Comparison of ENCODE assay signal across 8 cellular contexts in the genomic region with DNA sequence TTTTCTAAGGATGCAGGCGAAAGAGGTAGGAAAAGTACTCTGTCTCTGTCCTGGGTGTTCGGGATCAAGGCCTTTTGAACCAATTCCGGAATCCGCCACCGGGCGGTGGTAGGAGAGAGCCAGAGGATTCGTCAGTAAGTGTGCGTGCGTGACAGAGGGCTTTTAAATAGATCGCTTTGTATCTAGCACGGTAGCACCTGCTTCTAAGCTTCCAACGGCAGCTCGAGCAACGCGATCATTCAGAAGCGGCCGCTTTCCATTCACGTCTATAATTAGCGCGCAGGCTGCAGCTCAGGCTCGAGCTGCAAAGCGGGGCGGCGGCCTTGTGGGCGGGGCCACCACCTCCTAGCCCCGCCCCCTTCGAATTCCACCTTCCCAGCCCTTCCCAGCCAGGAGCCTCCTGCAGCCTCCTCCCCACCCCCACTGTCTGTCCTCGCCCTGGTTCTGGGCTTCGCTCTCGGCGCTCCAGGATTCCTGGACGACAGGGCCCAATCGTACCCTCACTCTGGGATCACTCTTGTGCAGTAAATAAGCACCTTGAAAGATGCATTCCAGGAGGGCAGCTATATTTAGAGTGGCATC.
DNase-seq lines count a peak whose midpoint lies in the region; ATAC-seq and TF ChIP-seq lines count a peak whose summit lies in the region.

No MANE protein-coding gene starts in this region.

- H3K9ac ChIP-seq in mucosa of rectum (ENCODE audit: low read depth in 1 of 2, low read length in 2 of 2) = peak overlapping the region; percentile 63

- H3K9me3 ChIP-seq in mucosa of rectum (ENCODE audit: control insufficient read depth in 2 of 2, low read length in 2 of 2) (no peaks in the 10 kb centered on the region), upper lobe of right lung (no peaks in the 10 kb centered on the region)

- intact Hi-C loops in upper lobe of right lung (cut with DNase I) = no loop called here

- no peaks in the 10 kb centered on the region for H3K27me3 ChIP-seq in mucosa of rectum (ENCODE audit: control insufficient read depth in 2 of 2, insufficient read depth in 2 of 2, low read length in 2 of 2)
- no peaks in the 10 kb centered on the region for H3K27me3 ChIP-seq in upper lobe of right lung

- H3K4me1 ChIP-seq in mucosa of rectum (ENCODE audit: control insufficient read depth in 2 of 2, insufficient read depth in 2 of 2, low read length in 2 of 2) (peaks cover 23 to 26% of the 10 kb centered on the region in 2 donors), upper lobe of right lung (peaks cover 53% of the 10 kb centered on the region)

- TF ChIP-seq CTCF in fibroblast of mammary gland (conservative IDR thresholded peaks at IDR 0.05; ENCODE audit: control insufficient read depth, insufficient read depth, low read depth, low read length) = peak; percentile 50
- TF ChIP-seq CTCF in upper lobe of right lung (IDR thresholded peaks at IDR 0.05) = peak; percentile 35

- H3K27ac ChIP-seq in mucosa of rectum (ENCODE audit: low read depth in 2 of 2, low read length in 2 of 2) (peak overlapping the region; percentile 77 to 83), upper lobe of right lung (peak overlapping the region; percentile 97)

- H3K4me3 ChIP-seq in fibroblast of mammary gland (ENCODE audit: control insufficient read depth, low read depth, low read length) = peak overlapping the region; percentile 52
- H3K4me3 ChIP-seq in mucosa of rectum (ENCODE audit: low read length in 2 of 2) = peak overlapping the region; percentile 60 to 71
- peak overlapping the region; percentile 53 for H3K4me3 ChIP-seq in upper lobe of right lung

- no peaks in the 10 kb centered on the region for H3K36me3 ChIP-seq in mucosa of rectum (ENCODE audit: control insufficient read depth in 2 of 2, insufficient read depth in 2 of 2, low read length in 2 of 2)
- no peaks in the 10 kb centered on the region for H3K36me3 ChIP-seq in upper lobe of right lung

- DNase-seq in DMS53 treated with DMSO at 0.1 percent for 48 hours (lab: John Stamatoyannopoulos, UW; ENCODE audit: unreplicated experiment) (peak; percentile 72), NCI-H1105 treated with DMSO at 0.1 percent for 48 hours (lab: John Stamatoyannopoulos, UW) (peak; percentile 100), fibroblast of mammary gland (ENCODE audit: low read depth) (peak; percentile 83), upper lobe of right lung (peak; percentile 93), GDM1 (lab: John Stamatoyannopoulos, UW) (no peak)

- ATAC-seq in SK-N-SH treated with all-trans-retinoic acid at 6 μM for 48 hours (peak; percentile 75), upper lobe of right lung (peak; percentile 90), GM19328 (IDR thresholded peaks at IDR 0.05; ENCODE audit: unreplicated experiment) (no peak)

TF ChIP-seq in SK-N-SH treated with all-trans-retinoic acid at 6 μM for 48 hours, 23 proteins besides CTCF, POLR2A, EP300 and RAD21:
- TF ChIP-seq ZNF70 (CRISPR knock-in tag; IDR thresholded peaks at IDR 0.05) = no peak
- TF ChIP-seq TOX (CRISPR knock-in tag; IDR thresholded peaks at IDR 0.05; ENCODE audit: borderline replicate concordance) = no peak
- TF ChIP-seq PPARA (CRISPR knock-in tag; IDR thresholded peaks at IDR 0.05; ENCODE audit: borderline replicate concordance) = no peak
- TF ChIP-seq RARB (CRISPR knock-in tag; IDR thresholded peaks at IDR 0.05) = no peak
- TF ChIP-seq ZNF8 (CRISPR knock-in tag; IDR thresholded peaks at IDR 0.05) = no peak
- no peak for TF ChIP-seq GLIS3 (CRISPR knock-in tag; IDR thresholded peaks at IDR 0.05)
- TF ChIP-seq ZNF565 (CRISPR knock-in tag; conservative IDR thresholded peaks at IDR 0.05; ENCODE audit: low read depth) = no peak
- TF ChIP-seq, protein P1, sequence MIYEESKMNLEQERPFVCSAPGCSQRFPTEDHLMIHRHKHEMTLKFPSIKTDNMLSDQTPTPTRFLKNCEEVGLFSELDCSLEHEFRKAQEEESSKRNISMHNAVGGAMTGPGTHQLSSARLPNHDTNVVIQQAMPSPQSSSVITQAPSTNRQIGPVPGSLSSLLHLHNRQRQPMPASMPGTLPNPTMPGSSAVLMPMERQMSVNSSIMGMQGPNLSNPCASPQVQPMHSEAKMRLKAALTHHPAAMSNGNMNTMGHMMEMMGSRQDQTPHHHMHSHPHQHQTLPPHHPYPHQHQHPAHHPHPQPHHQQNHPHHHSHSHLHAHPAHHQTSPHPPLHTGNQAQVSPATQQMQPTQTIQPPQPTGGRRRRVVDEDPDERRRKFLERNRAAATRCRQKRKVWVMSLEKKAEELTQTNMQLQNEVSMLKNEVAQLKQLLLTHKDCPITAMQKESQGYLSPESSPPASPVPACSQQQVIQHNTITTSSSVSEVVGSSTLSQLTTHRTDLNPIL (CRISPR knock-in tag; IDR thresholded peaks at IDR 0.05; ENCODE audit: low read depth) = no peak
- TF ChIP-seq, protein P2, sequence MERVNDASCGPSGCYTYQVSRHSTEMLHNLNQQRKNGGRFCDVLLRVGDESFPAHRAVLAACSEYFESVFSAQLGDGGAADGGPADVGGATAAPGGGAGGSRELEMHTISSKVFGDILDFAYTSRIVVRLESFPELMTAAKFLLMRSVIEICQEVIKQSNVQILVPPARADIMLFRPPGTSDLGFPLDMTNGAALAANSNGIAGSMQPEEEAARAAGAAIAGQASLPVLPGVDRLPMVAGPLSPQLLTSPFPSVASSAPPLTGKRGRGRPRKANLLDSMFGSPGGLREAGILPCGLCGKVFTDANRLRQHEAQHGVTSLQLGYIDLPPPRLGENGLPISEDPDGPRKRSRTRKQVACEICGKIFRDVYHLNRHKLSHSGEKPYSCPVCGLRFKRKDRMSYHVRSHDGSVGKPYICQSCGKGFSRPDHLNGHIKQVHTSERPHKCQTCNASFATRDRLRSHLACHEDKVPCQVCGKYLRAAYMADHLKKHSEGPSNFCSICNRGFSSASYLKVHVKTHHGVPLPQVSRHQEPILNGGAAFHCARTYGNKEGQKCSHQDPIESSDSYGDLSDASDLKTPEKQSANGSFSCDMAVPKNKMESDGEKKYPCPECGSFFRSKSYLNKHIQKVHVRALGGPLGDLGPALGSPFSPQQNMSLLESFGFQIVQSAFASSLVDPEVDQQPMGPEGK (CRISPR knock-in tag; IDR thresholded peaks at IDR 0.05; ENCODE audit: borderline replicate concordance) = no peak
- no peak for TF ChIP-seq CSDC2 (CRISPR knock-in tag; IDR thresholded peaks at IDR 0.05)
- no peak for TF ChIP-seq ISL1 (CRISPR knock-in tag; IDR thresholded peaks at IDR 0.05)
- no peak for TF ChIP-seq ZFP30 (CRISPR knock-in tag; IDR thresholded peaks at IDR 0.05)
- TF ChIP-seq, protein P3, sequence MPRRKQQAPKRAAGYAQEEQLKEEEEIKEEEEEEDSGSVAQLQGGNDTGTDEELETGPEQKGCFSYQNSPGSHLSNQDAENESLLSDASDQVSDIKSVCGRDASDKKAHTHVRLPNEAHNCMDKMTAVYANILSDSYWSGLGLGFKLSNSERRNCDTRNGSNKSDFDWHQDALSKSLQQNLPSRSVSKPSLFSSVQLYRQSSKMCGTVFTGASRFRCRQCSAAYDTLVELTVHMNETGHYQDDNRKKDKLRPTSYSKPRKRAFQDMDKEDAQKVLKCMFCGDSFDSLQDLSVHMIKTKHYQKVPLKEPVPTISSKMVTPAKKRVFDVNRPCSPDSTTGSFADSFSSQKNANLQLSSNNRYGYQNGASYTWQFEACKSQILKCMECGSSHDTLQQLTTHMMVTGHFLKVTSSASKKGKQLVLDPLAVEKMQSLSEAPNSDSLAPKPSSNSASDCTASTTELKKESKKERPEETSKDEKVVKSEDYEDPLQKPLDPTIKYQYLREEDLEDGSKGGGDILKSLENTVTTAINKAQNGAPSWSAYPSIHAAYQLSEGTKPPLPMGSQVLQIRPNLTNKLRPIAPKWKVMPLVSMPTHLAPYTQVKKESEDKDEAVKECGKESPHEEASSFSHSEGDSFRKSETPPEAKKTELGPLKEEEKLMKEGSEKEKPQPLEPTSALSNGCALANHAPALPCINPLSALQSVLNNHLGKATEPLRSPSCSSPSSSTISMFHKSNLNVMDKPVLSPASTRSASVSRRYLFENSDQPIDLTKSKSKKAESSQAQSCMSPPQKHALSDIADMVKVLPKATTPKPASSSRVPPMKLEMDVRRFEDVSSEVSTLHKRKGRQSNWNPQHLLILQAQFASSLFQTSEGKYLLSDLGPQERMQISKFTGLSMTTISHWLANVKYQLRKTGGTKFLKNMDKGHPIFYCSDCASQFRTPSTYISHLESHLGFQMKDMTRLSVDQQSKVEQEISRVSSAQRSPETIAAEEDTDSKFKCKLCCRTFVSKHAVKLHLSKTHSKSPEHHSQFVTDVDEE (CRISPR knock-in tag; IDR thresholded peaks at IDR 0.05) = no peak
- TF ChIP-seq ARNTL (CRISPR knock-in tag; IDR thresholded peaks at IDR 0.05; ENCODE audit: borderline replicate concordance, low read depth) = no peak
- TF ChIP-seq, protein P4, sequence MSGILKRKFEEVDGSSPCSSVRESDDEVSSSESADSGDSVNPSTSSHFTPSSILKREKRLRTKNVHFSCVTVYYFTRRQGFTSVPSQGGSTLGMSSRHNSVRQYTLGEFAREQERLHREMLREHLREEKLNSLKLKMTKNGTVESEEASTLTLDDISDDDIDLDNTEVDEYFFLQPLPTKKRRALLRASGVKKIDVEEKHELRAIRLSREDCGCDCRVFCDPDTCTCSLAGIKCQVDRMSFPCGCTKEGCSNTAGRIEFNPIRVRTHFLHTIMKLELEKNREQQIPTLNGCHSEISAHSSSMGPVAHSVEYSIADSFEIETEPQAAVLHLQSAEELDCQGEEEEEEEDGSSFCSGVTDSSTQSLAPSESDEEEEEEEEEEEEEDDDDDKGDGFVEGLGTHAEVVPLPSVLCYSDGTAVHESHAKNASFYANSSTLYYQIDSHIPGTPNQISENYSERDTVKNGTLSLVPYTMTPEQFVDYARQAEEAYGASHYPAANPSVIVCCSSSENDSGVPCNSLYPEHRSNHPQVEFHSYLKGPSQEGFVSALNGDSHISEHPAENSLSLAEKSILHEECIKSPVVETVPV (CRISPR knock-in tag; IDR thresholded peaks at IDR 0.05) = no peak
- no peak for TF ChIP-seq ZC3H10 (CRISPR knock-in tag; IDR thresholded peaks at IDR 0.05)
